ENCODE assay signal across 31 cellular contexts in genomic region chr11:69327741-69328191, GRCh38. TPM values are rescaled to one million over a fixed set of nuclear protein-coding genes. Genes with fewer than 3 reads are reported as not detected.
DNase-seq lines count a peak whose midpoint lies in the region; ATAC-seq and TF ChIP-seq lines count a peak whose summit lies in the region.
"Had no signal": no experiment of that assay in that cellular context is flagged by ENCODE, and none has a peak within 500 bp of the region (broad histone marks: within the 10 kb centered on the region; RNA-seq: fewer than 3 reads in every experiment).

No MANE protein-coding gene starts in this region.

- H3K27ac Mint-ChIP-seq in activated T-cell treated with anti-CD3 and anti-CD28 coated beads, Interleukin-2, amount 50 U/mL, for 24 hours, result no peak overlapping the region
- H3K27ac Mint-ChIP-seq in activated T-helper 2 cell treated with anti-CD3 and anti-CD28 coated beads, Interferon-gamma antibody, Interleukin-2, Interleukin-4, amounts not matched to agents 10 μg/mL and 5 μg/mL and 100 μg/mL, durations not matched to agents 14 hours and 24 hours and 36 hours, result no peak overlapping the region
- H3K27ac Mint-ChIP-seq: activated B cell treated with CpG ODN at 0.5 μM for 24 hours; activated CD8-positive, alpha-beta T cell treated with anti-CD3 and anti-CD28 coated beads for 36 hours; activated naive CD4-positive, alpha-beta T cell treated with anti-CD3 and anti-CD28 coated beads, Interleukin-2, amount 10 ng/mL, durations not matched to agents 7 days and 5 days; B cell; CD8-positive, alpha-beta memory T cell; dendritic cell treated with granulocyte-macrophage colony-stimulating factor and Interleukin-4, amounts not matched to agents 40 ng/mL and 50 ng/mL, for 4 days had no signal

- no peaks in the 10 kb centered on the region for H3K9me3 ChIP-seq in suprapubic skin
- H3K9me3 ChIP-seq: esophagus squamous epithelium, neutrophil, tibial artery had no signal

- no peaks in the 10 kb centered on the region for H3K4me1 Mint-ChIP-seq in activated T-cell treated with anti-CD3 and anti-CD28 coated beads, Interleukin-2, amount 50 U/mL, for 24 hours (ENCODE audit: low read depth)
- no peaks in the 10 kb centered on the region for H3K4me1 Mint-ChIP-seq in activated T-helper 2 cell treated with anti-CD3 and anti-CD28 coated beads, Interferon-gamma antibody, Interleukin-2, Interleukin-4, amounts not matched to agents 10 μg/mL and 5 μg/mL and 100 μg/mL, durations not matched to agents 14 hours and 24 hours and 36 hours (ENCODE audit: low read depth)
- H3K4me1 Mint-ChIP-seq: activated B cell treated with CpG ODN at 0.5 μM for 24 hours; activated naive CD4-positive, alpha-beta T cell treated with anti-CD3 and anti-CD28 coated beads, Interleukin-2, amount 10 ng/mL, durations not matched to agents 7 days and 5 days; B cell; CD8-positive, alpha-beta memory T cell; stimulated activated naive CD8-positive, alpha-beta T cell treated with anti-CD3 and anti-CD28 coated beads, Interleukin-15, amount 100 ng/mL, for 72 hours had no signal

- no peak for TF ChIP-seq POLR2A in suprapubic skin (IDR thresholded peaks at IDR 0.05)

- H3K4me3 ChIP-seq in suprapubic skin, result no peak overlapping the region
- H3K4me3 ChIP-seq: cardiac muscle cell, esophagus squamous epithelium, skin epidermis, tibial artery had no signal

- no peak overlapping the region for H3K27ac ChIP-seq in suprapubic skin
- H3K27ac ChIP-seq: cardiac muscle cell, esophagus squamous epithelium, neutrophil, skin epidermis, tibial artery had no signal

- no peaks in the 10 kb centered on the region for H3K36me3 ChIP-seq in suprapubic skin
- H3K36me3 ChIP-seq: cardiac muscle cell, esophagus squamous epithelium, neutrophil, tibial artery had no signal

- peak; percentile 11 for DNase-seq in activated T-cell treated with anti-CD3 and anti-CD28 coated beads, Interleukin-2, amount 50 U/mL, for 24 hours
- no peak for DNase-seq in activated T-cell treated with anti-CD3 and anti-CD28 coated beads for 4 hours
- DNase-seq in activated T-helper 2 cell treated with anti-CD3 and anti-CD28 coated beads, Interferon-gamma antibody, Interleukin-2, Interleukin-4, amounts not matched to agents 10 μg/mL and 5 μg/mL and 100 μg/mL, durations not matched to agents 14 hours and 24 hours and 36 hours (ENCODE audit: low spot score), result peak; percentile 3
- peak; percentile 32 for DNase-seq in left lobe of liver (ENCODE audit: low spot score)
- DNase-seq in suprapubic skin (ENCODE audit: low spot score in 2 of 2), result peak; percentile 53 to 61
- no peak for DNase-seq in D341Med (ENCODE audit: low spot score)
- DNase-seq: activated B cell treated with CpG ODN at 0.5 μM for 24 hours; activated CD8-positive, alpha-beta T cell treated with anti-CD3 and anti-CD28 coated beads for 36 hours; activated naive CD4-positive, alpha-beta T cell treated with anti-CD3 and anti-CD28 coated beads, Interleukin-2, amount 10 ng/mL, durations not matched to agents 7 days and 5 days; activated T-cell treated with anti-CD3 and anti-CD28 coated beads, Interleukin-2, amount 50 U/mL, for 4 hours; CD8-positive, alpha-beta memory T cell; esophagus squamous epithelium; left cardiac atrium; mammary epithelial cell; NCI-H1105 treated with DMSO at 0.1 percent for 48 hours; NCI-H2029; NCI-H524 treated with DMSO at 0.1 percent for 48 hours; NK-92 treated with Interleukin-12 subunit alpha and Interleukin-12 subunit beta, amount 100 ng/mL, for 24 hours; PC-3; SHP77; T-helper 9 cell had no signal

- WGBS in suprapubic skin, result 88% methylated on average over 5 of the region's 6 CpGs

- intact Hi-C loops in activated T-helper 2 cell treated with anti-CD3 and anti-CD28 coated beads, Interferon-gamma antibody, Interleukin-2, Interleukin-4, amounts not matched to agents 10 μg/mL and 5 μg/mL and 100 μg/mL, durations not matched to agents 14 hours and 24 hours and 36 hours (cut with micrococcal nuclease), result no loop called here

- H3K27me3 ChIP-seq in suprapubic skin, result no peaks in the 10 kb centered on the region
- H3K27me3 ChIP-seq: cardiac muscle cell, esophagus squamous epithelium, neutrophil, tibial artery had no signal

- ATAC-seq in left lobe of liver (no peak), GM21825 (IDR thresholded peaks at IDR 0.05; ENCODE audit: unreplicated experiment) (no peak), GM18858 (IDR thresholded peaks at IDR 0.05; ENCODE audit: unreplicated experiment) (no peak)
- ATAC-seq: activated CD8-positive, alpha-beta T cell treated with anti-CD3 and anti-CD28 coated beads for 36 hours; activated T-cell treated with anti-CD3 and anti-CD28 coated beads, Interleukin-2, amount 50 U/mL, for 4 hours; PC-3; stimulated activated naive CD8-positive, alpha-beta T cell treated with anti-CD3 and anti-CD28 coated beads, Interleukin-15, amount 100 ng/mL, for 72 hours had no signal

- no peaks in the 10 kb centered on the region for H3K36me3 Mint-ChIP-seq in activated T-cell treated with anti-CD3 and anti-CD28 coated beads, Interleukin-2, amount 50 U/mL, for 24 hours (ENCODE audit: low read depth)
- H3K36me3 Mint-ChIP-seq in activated T-helper 2 cell treated with anti-CD3 and anti-CD28 coated beads, Interferon-gamma antibody, Interleukin-2, Interleukin-4, amounts not matched to agents 10 μg/mL and 5 μg/mL and 100 μg/mL, durations not matched to agents 14 hours and 24 hours and 36 hours (ENCODE audit: low read depth), result no peaks in the 10 kb centered on the region
- H3K36me3 Mint-ChIP-seq: activated naive CD4-positive, alpha-beta T cell treated with anti-CD3 and anti-CD28 coated beads, Interleukin-2, amount 10 ng/mL, durations not matched to agents 7 days and 5 days had no signal

- H3K4me1 ChIP-seq in suprapubic skin, result no peaks in the 10 kb centered on the region
- H3K4me1 ChIP-seq: esophagus squamous epithelium, tibial artery had no signal

- no peaks in the 10 kb centered on the region for H3K9me3 Mint-ChIP-seq in activated T-cell treated with anti-CD3 and anti-CD28 coated beads, Interleukin-2, amount 50 U/mL, for 24 hours
- H3K9me3 Mint-ChIP-seq in activated T-helper 2 cell treated with anti-CD3 and anti-CD28 coated beads, Interferon-gamma antibody, Interleukin-2, Interleukin-4, amounts not matched to agents 10 μg/mL and 5 μg/mL and 100 μg/mL, durations not matched to agents 14 hours and 24 hours and 36 hours, result no peaks in the 10 kb centered on the region
- H3K9me3 Mint-ChIP-seq: activated B cell treated with CpG ODN at 0.5 μM for 24 hours; activated naive CD4-positive, alpha-beta T cell treated with anti-CD3 and anti-CD28 coated beads, Interleukin-2, amount 10 ng/mL, durations not matched to agents 7 days and 5 days; activated T-cell treated with anti-CD3 and anti-CD28 coated beads, Interleukin-2, amount 50 U/mL, for 4 hours; dendritic cell treated with granulocyte-macrophage colony-stimulating factor and Interleukin-4, amounts not matched to agents 40 ng/mL and 50 ng/mL, for 4 days; stimulated activated naive CD8-positive, alpha-beta T cell treated with anti-CD3 and anti-CD28 coated beads, Interleukin-15, amount 100 ng/mL, for 72 hours had no signal

- no peaks in the 10 kb centered on the region for H3K27me3 Mint-ChIP-seq in activated T-cell treated with anti-CD3 and anti-CD28 coated beads, Interleukin-2, amount 50 U/mL, for 24 hours
- peaks cover 24% of the 10 kb centered on the region for H3K27me3 Mint-ChIP-seq in activated T-helper 2 cell treated with anti-CD3 and anti-CD28 coated beads, Interferon-gamma antibody, Interleukin-2, Interleukin-4, amounts not matched to agents 10 μg/mL and 5 μg/mL and 100 μg/mL, durations not matched to agents 14 hours and 24 hours and 36 hours (ENCODE audit: low read depth)
- H3K27me3 Mint-ChIP-seq: activated B cell treated with CpG ODN at 0.5 μM for 24 hours; activated CD8-positive, alpha-beta T cell treated with anti-CD3 and anti-CD28 coated beads for 36 hours; B cell; CD8-positive, alpha-beta memory T cell; stimulated activated naive CD8-positive, alpha-beta T cell treated with anti-CD3 and anti-CD28 coated beads, Interleukin-15, amount 100 ng/mL, for 72 hours had no signal

- no peak for TF ChIP-seq CTCF in suprapubic skin (IDR thresholded peaks at IDR 0.05)

- H3K4me3 Mint-ChIP-seq in activated T-cell treated with anti-CD3 and anti-CD28 coated beads, Interleukin-2, amount 50 U/mL, for 24 hours, result no peak overlapping the region
- no peak overlapping the region for H3K4me3 Mint-ChIP-seq in activated T-helper 2 cell treated with anti-CD3 and anti-CD28 coated beads, Interferon-gamma antibody, Interleukin-2, Interleukin-4, amounts not matched to agents 10 μg/mL and 5 μg/mL and 100 μg/mL, durations not matched to agents 14 hours and 24 hours and 36 hours (ENCODE audit: low read depth)
- H3K4me3 Mint-ChIP-seq: activated B cell treated with CpG ODN at 0.5 μM for 24 hours; activated CD8-positive, alpha-beta T cell treated with anti-CD3 and anti-CD28 coated beads for 36 hours; activated naive CD4-positive, alpha-beta T cell treated with anti-CD3 and anti-CD28 coated beads, Interleukin-2, amount 10 ng/mL, durations not matched to agents 7 days and 5 days; activated T-cell treated with anti-CD3 and anti-CD28 coated beads, Interleukin-2, amount 50 U/mL, for 4 hours; B cell; CD8-positive, alpha-beta memory T cell; dendritic cell treated with granulocyte-macrophage colony-stimulating factor and Interleukin-4, amounts not matched to agents 40 ng/mL and 50 ng/mL, for 4 days; stimulated activated naive CD8-positive, alpha-beta T cell treated with anti-CD3 and anti-CD28 coated beads, Interleukin-15, amount 100 ng/mL, for 72 hours had no signal

- TF ChIP-seq EP300 in suprapubic skin (IDR thresholded peaks at IDR 0.05), result no peak

RNA-seq across cellular contexts. Expression of gene MYEOV, which starts 33.8 kb away (rescaled TPM):
- total RNA-seq in activated T-helper 2 cell treated with anti-CD3 and anti-CD28 coated beads, Interferon-gamma antibody, Interleukin-2, Interleukin-4, amounts not matched to agents 10 μg/mL and 5 μg/mL and 100 μg/mL, durations not matched to agents 14 hours and 24 hours and 36 hours, result 0.09 TPM in 1 of 2 replicates, not detected in the other
- total RNA-seq in left lobe of liver, result 0.78 TPM
- 10 to 100 TPM in 3 of 4 donors, 1 to 10 TPM in 1; 9.9 to 25.6 (median 15.8) TPM for total RNA-seq in suprapubic skin
- total RNA-seq: activated CD8-positive, alpha-beta T cell treated with anti-CD3 and anti-CD28 coated beads for 36 hours; B cell; frontal cortex had no signal

Comparison
In these comparisons a context has a peak if more than half of its experiments do, and no peak if none do; other contexts are left out.
1. DNase-seq: peak in activated T-cell treated with anti-CD3 and anti-CD28 coated beads, Interleukin-2, amount 50 U/mL, for 24 hours (single experiment), activated T-helper 2 cell treated with anti-CD3 and anti-CD28 coated beads, Interferon-gamma antibody, Interleukin-2, Interleukin-4, amounts not matched to agents 10 μg/mL and 5 μg/mL and 100 μg/mL, durations not matched to agents 14 hours and 24 hours and 36 hours (single experiment), left lobe of liver (single experiment) and suprapubic skin (2 of 2); none in activated T-cell treated with anti-CD3 and anti-CD28 coated beads for 4 hours (single experiment) and D341Med (single experiment).